Comparison of ENCODE assay signal across 20 cellular contexts in genomic region chr12:70948976-70949336, GRCh38. TPM values are rescaled to one million over a fixed set of nuclear protein-coding genes. Genes with fewer than 3 reads are reported as not detected.
A peak's percentile ranks its signal among the peaks of the same experiment; 100 is the strongest.
DNase-seq lines count a peak whose midpoint lies in the region; TF ChIP-seq lines count a peak whose summit lies in the region.
"Had no signal": no experiment of that assay in that cellular context is flagged by ENCODE, and none has a peak within 500 bp of the region (broad histone marks: within the 10 kb centered on the region; RNA-seq: fewer than 3 reads in every experiment).

No MANE protein-coding gene starts in this region.

- H2AFZ ChIP-seq in neural progenitor cell (replicated peaks) (peak overlapping the region; percentile 12), H9 (ENCODE audit: low read length) (no peak overlapping the region)

- peaks cover 4% of the 10 kb centered on the region for H3K27me3 Mint-ChIP-seq in neural progenitor cell (ENCODE audit: insufficient read depth, low read depth)
- no peaks in the 10 kb centered on the region for H3K27me3 Mint-ChIP-seq in H9 (ENCODE audit: low read depth)
- H3K27me3 Mint-ChIP-seq: activated CD4-positive, alpha-beta T cell treated with anti-CD3 and anti-CD28 coated beads, Interleukin-2, amount 10 ng/mL, durations not matched to agents 7 days and 5 days; T-helper 17 cell had no signal

- H3K9me3 Mint-ChIP-seq in neural progenitor cell (no peaks in the 10 kb centered on the region), H9 (0 out of 5 replicates have a peak, but pooled peaks cover 3% of the 10 kb centered on the region in 2 experiments)
- H3K9me3 Mint-ChIP-seq: activated T-helper 2 cell treated with anti-CD3 and anti-CD28 coated beads, Interferon-gamma antibody, Interleukin-2, Interleukin-4, amounts not matched to agents 10 μg/mL and 5 μg/mL and 100 μg/mL, durations not matched to agents 14 hours and 24 hours and 36 hours had no signal

- no peak overlapping the region for H4K91ac ChIP-seq in H9 (ENCODE audit: insufficient read length, low read depth, low read length)

- H3K56ac ChIP-seq in H9 (ENCODE audit: insufficient read length, low read depth, low read length): no peak overlapping the region

- no peak overlapping the region for H2BK5ac ChIP-seq in H9 (ENCODE audit: insufficient read length, low read length)

- H3K18ac ChIP-seq in H9 (ENCODE audit: insufficient read length, low read depth, low read length): no peak overlapping the region

- H3K27me3 ChIP-seq in A673 (replicated peaks; ENCODE audit: insufficient read depth, low read depth, low read length, poor library complexity) (no peaks in the 10 kb centered on the region), cardiac muscle cell (no peaks in the 10 kb centered on the region), neural progenitor cell (no peaks in the 10 kb centered on the region), H9 (ENCODE audit: insufficient read depth, low read length) (no peaks in the 10 kb centered on the region)
- H3K27me3 ChIP-seq: BLaER1 treated with 17β-estradiol and CSF1 and Interleukin-3, amounts not matched to agents 10 nM and 100 nM; vagina had no signal

- H3T11ph ChIP-seq in H9 (ENCODE audit: low read length): no peak overlapping the region

- H3K4me3 Mint-ChIP-seq in neural progenitor cell: no peak overlapping the region
- H3K4me3 Mint-ChIP-seq in H9: no peak overlapping the region
- H3K4me3 Mint-ChIP-seq: activated CD4-positive, alpha-beta T cell treated with anti-CD3 and anti-CD28 coated beads, Interleukin-2, amount 10 ng/mL, durations not matched to agents 7 days and 5 days; T-helper 17 cell had no signal

- H3K27ac ChIP-seq in A673 (ENCODE audit: low read depth, low read length, poor library complexity, severe bottlenecking) (no peak overlapping the region), cardiac muscle cell (no peak overlapping the region), neural progenitor cell (no peak overlapping the region), H9 (ENCODE audit: insufficient read length, low read depth, low read length) (no peak overlapping the region), caudate nucleus (ENCODE audit: low read depth, low read length) (no peak overlapping the region)
- H3K27ac ChIP-seq: BLaER1 treated with 17β-estradiol and CSF1 and Interleukin-3, amounts not matched to agents 10 nM and 100 nM; dorsolateral prefrontal cortex; epithelial cell of prostate; prostate gland; vagina had no signal

- CTCF ChIA-PET in A673 (lab: Charles Lee): interaction anchor here (1.2 kb wide), 1 partner anchor 65 kb away, joined by 4 read pairs; no protein-coding TSS in a partner anchor

- no peak overlapping the region for H3K9ac ChIP-seq in neural progenitor cell
- H3K9ac ChIP-seq in H9 (ENCODE audit: extremely low read depth, insufficient read length, low read length): no peak overlapping the region
- H3K9ac ChIP-seq: BLaER1 treated with 17β-estradiol and CSF1 and Interleukin-3, amounts not matched to agents 10 nM and 100 nM had no signal

- H2BK12ac ChIP-seq in H9 (ENCODE audit: insufficient read length, low read depth, low read length): no peak overlapping the region

- H3K4me3 ChIP-seq in A673 (ENCODE audit: low read depth, low read length, poor library complexity, severe bottlenecking): no peak overlapping the region
- no peak overlapping the region for H3K4me3 ChIP-seq in cardiac muscle cell
- no peak overlapping the region for H3K4me3 ChIP-seq in neural progenitor cell
- H3K4me3 ChIP-seq: BLaER1 treated with 17β-estradiol and CSF1 and Interleukin-3, amounts not matched to agents 10 nM and 100 nM; dorsolateral prefrontal cortex; prostate gland; vagina had no signal

- H4K5ac ChIP-seq in H9 (ENCODE audit: insufficient read length, low read depth, low read length): no peak overlapping the region

- no peaks in the 10 kb centered on the region for H3F3A ChIP-seq in neural progenitor cell (ENCODE audit: low read depth)

- BruUV-seq in A673 (replicated peaks; lab: Mats Ljungman, UMichigan): no TSS peak

- no peaks in the 10 kb centered on the region for H3K23me2 ChIP-seq in H9 (ENCODE audit: insufficient read length, low read depth, low read length, poor library complexity, severe bottlenecking)

- no peak overlapping the region for H3K4ac ChIP-seq in H9 (ENCODE audit: low read depth, low read length)

- no peak overlapping the region for H3K14ac ChIP-seq in H9 (ENCODE audit: insufficient read depth, low read length)

- H3K23ac ChIP-seq in H9 (ENCODE audit: insufficient read length, low read depth, low read length): no peak overlapping the region

- DNase-seq in A673 (ENCODE audit: low spot score) (peak; percentile 52), SK-MEL-5 (ENCODE audit: low read depth, low spot score) (peak; percentile 39), cardiac muscle cell (ENCODE audit: low read depth in 1 of 2, low spot score in 1 of 2) (peak in 1 of 2 donors; percentile 67), neural progenitor cell (ENCODE audit: low spot score) (no peak), H9 (no peak), caudate nucleus (lab: John Stamatoyannopoulos, UW) (no peak), Kasumi-1 (lab: John Stamatoyannopoulos, UW) (no peak), posterior cingulate gyrus (no peak)
- DNase-seq: activated CD4-positive, alpha-beta T cell treated with anti-CD3 and anti-CD28 coated beads, Interleukin-2, amount 10 ng/mL, durations not matched to agents 7 days and 5 days; activated CD8-positive, alpha-beta memory T cell treated with anti-CD3 and anti-CD28 coated beads, Interleukin-2, amount 50 U/mL, for 4 hours; dorsolateral prefrontal cortex; HCEC 1CT; NCI-H69; OCI-M1; T-helper 17 cell had no signal

- no peak overlapping the region for H2BK120ac ChIP-seq in H9 (ENCODE audit: low read depth, low read length, poor library complexity, severe bottlenecking)

- no peak overlapping the region for H2BK15ac ChIP-seq in H9 (ENCODE audit: low read depth, low read length)

- H3K36me3 ChIP-seq in A673 (ENCODE audit: insufficient read depth, low read length, poor library complexity, severe bottlenecking): no peaks in the 10 kb centered on the region
- no peaks in the 10 kb centered on the region for H3K36me3 ChIP-seq in cardiac muscle cell
- no peaks in the 10 kb centered on the region for H3K36me3 ChIP-seq in neural progenitor cell
- H3K36me3 ChIP-seq: BLaER1 treated with 17β-estradiol and CSF1 and Interleukin-3, amounts not matched to agents 10 nM and 100 nM; prostate gland; vagina had no signal

- no peak overlapping the region for H4K8ac ChIP-seq in H9 (replicated peaks; ENCODE audit: insufficient read length, low read depth, low read length)

- H3K36me3 Mint-ChIP-seq in neural progenitor cell (no peaks in the 10 kb centered on the region), H9 (ENCODE audit: insufficient read depth in 1 of 3, low read depth in 3 of 3) (no peaks in the 10 kb centered on the region)

- H2AK5ac ChIP-seq in H9 (ENCODE audit: insufficient read length, low read length): no peak overlapping the region

- TF ChIP-seq CTCF in A673 (conservative IDR thresholded peaks at IDR 0.05; ENCODE audit: low read depth, low read length) (peak; percentile 43; the same call in 1 of the 2 replicates), cardiac muscle cell (IDR thresholded peaks at IDR 0.05; ENCODE audit: low read depth, low read length) (peak; percentile 21), neural progenitor cell (IDR thresholded peaks at IDR 0.05) (no peak), H9 (conservative IDR thresholded peaks at IDR 0.05) (no peak)

- intact Hi-C loops in A673 (cut with micrococcal nuclease; ENCODE audit: unreplicated experiment): loop anchor here (5.0 kb wide), 1 partner anchor 243 kb away; no protein-coding TSS in a partner anchor
- intact Hi-C loops in posterior cingulate gyrus (cut with DNase I): no loop called here

- POLR2A ChIA-PET in A673 (lab: Charles Lee; ENCODE audit: low non-redundant PET): no interaction called here

- no peak overlapping the region for H3K27ac Mint-ChIP-seq in neural progenitor cell
- H3K27ac Mint-ChIP-seq in H9: peak overlapping the region in 1 of 3 experiments; percentile 41; a peak in 1 of 7 replicates
- H3K27ac Mint-ChIP-seq: activated CD4-positive, alpha-beta T cell treated with anti-CD3 and anti-CD28 coated beads, Interleukin-2, amount 10 ng/mL, durations not matched to agents 7 days and 5 days; activated T-helper 2 cell treated with anti-CD3 and anti-CD28 coated beads, Interferon-gamma antibody, Interleukin-2, Interleukin-4, amounts not matched to agents 10 μg/mL and 5 μg/mL and 100 μg/mL, durations not matched to agents 14 hours and 24 hours and 36 hours; T-helper 17 cell had no signal

- H3K9me3 ChIP-seq in A673 (ENCODE audit: low read depth, low read length, poor library complexity, severe bottlenecking) (no peaks in the 10 kb centered on the region), cardiac muscle cell (ENCODE audit: low read depth) (no peaks in the 10 kb centered on the region), neural progenitor cell (ENCODE audit: low read depth) (no peaks in the 10 kb centered on the region), H9 (ENCODE audit: control insufficient read depth, low read depth, low read length) (no peaks in the 10 kb centered on the region)
- H3K9me3 ChIP-seq: prostate gland, vagina had no signal

- no peaks in the 10 kb centered on the region for H3K4me1 ChIP-seq in A673 (ENCODE audit: insufficient read depth, low read length, poor library complexity, severe bottlenecking)
- H3K4me1 ChIP-seq in cardiac muscle cell (ENCODE audit: low read depth): no peaks in the 10 kb centered on the region
- H3K4me1 ChIP-seq in neural progenitor cell: no peaks in the 10 kb centered on the region
- no peaks in the 10 kb centered on the region for H3K4me1 ChIP-seq in H9 (ENCODE audit: insufficient read depth, low read length)
- H3K4me1 ChIP-seq: prostate gland, vagina had no signal

- H3K4me1 Mint-ChIP-seq in neural progenitor cell (peaks cover 7% of the 10 kb centered on the region), H9 (no peaks in the 10 kb centered on the region)
- H3K4me1 Mint-ChIP-seq: activated CD4-positive, alpha-beta T cell treated with anti-CD3 and anti-CD28 coated beads, Interleukin-2, amount 10 ng/mL, durations not matched to agents 7 days and 5 days; T-helper 17 cell had no signal

- H4K20me1 ChIP-seq in neural progenitor cell (ENCODE audit: low read depth) (no peaks in the 10 kb centered on the region), H9 (ENCODE audit: control insufficient read depth, insufficient read depth, insufficient read length) (no peaks in the 10 kb centered on the region)
- H4K20me1 ChIP-seq: BLaER1 treated with 17β-estradiol and CSF1 and Interleukin-3, amounts not matched to agents 10 nM and 100 nM had no signal

- H3K79me1 ChIP-seq in H9 (ENCODE audit: insufficient read depth, low read depth, low read length, poor library complexity, severe bottlenecking): no peaks in the 10 kb centered on the region

- H3K4me2 ChIP-seq in neural progenitor cell (no peak overlapping the region), H9 (ENCODE audit: insufficient read depth, insufficient read length, low read length) (no peak overlapping the region)
- H3K4me2 ChIP-seq: BLaER1 treated with 17β-estradiol and CSF1 and Interleukin-3, amounts not matched to agents 10 nM and 100 nM had no signal

- H3K79me2 ChIP-seq in neural progenitor cell (ENCODE audit: low read depth) (no peaks in the 10 kb centered on the region), H9 (ENCODE audit: insufficient read depth, low read length) (no peaks in the 10 kb centered on the region)

- no peak overlapping the region for H2BK20ac ChIP-seq in H9 (ENCODE audit: low read depth, low read length, poor library complexity, severe bottlenecking)

- in situ Hi-C loops in SK-MEL-5 (cut with HindIII; ENCODE audit: low pct_unique_long_range_greater_than_20kb, low sequenced_read_pairs): no loop called here

RNA-seq across cellular contexts. Expression of gene PTPRR, which starts 28.4 kb away (rescaled TPM):
- total RNA-seq in A673 (2021): 0.22 TPM in 1 of 2 replicates, not detected in the other
- total RNA-seq in SK-MEL-5 (2014; rRNA removed; shearing (Covaris generic)): 2.6 and 3.9 TPM in 2 replicates
- polyA plus RNA-seq in SK-MEL-5 (2015; cell fraction: cytosol; rRNA removed): 1.3 TPM in 2 replicates
- 1.2 TPM in 1 of 2 replicates, not detected in the other for polyA plus RNA-seq in SK-MEL-5 (2015; cell fraction: nucleus; rRNA removed)
- total RNA-seq in cardiac muscle cell: not detected in 2 replicates
- not detected in 2 replicates for polyA plus RNA-seq in cardiac muscle cell
- total RNA-seq in neural progenitor cell (ENCODE audit: low replicate concordance): 0.19 TPM in 1 of 2 replicates, not detected in the other
- total RNA-seq in H9 (2021): 0.22 and 0.24 TPM in 2 replicates
- total RNA-seq: activated CD4-positive, alpha-beta T cell treated with anti-CD3 and anti-CD28 coated beads, Interleukin-2, amount 10 ng/mL, durations not matched to agents 7 days and 5 days; activated T-helper 2 cell treated with anti-CD3 and anti-CD28 coated beads, Interferon-gamma antibody, Interleukin-2, Interleukin-4, amounts not matched to agents 10 μg/mL and 5 μg/mL and 100 μg/mL, durations not matched to agents 14 hours and 24 hours and 36 hours; T-helper 17 cell had no signal

Comparison
In these comparisons a context has a peak if more than half of its experiments do, and no peak if none do; other contexts are left out.
1. DNase-seq: peak in A673 (single experiment) and SK-MEL-5 (single experiment); none in neural progenitor cell (single experiment), H9 (single experiment), caudate nucleus (0 of 61), Kasumi-1 (0 of 2) and posterior cingulate gyrus (0 of 10).
2. CTCF ChIP-seq: peak in A673 (single experiment) and cardiac muscle cell (single experiment); none in neural progenitor cell (single experiment) and H9 (single experiment).